ENCODE assay signal across 16 cellular contexts in the genomic region with DNA sequence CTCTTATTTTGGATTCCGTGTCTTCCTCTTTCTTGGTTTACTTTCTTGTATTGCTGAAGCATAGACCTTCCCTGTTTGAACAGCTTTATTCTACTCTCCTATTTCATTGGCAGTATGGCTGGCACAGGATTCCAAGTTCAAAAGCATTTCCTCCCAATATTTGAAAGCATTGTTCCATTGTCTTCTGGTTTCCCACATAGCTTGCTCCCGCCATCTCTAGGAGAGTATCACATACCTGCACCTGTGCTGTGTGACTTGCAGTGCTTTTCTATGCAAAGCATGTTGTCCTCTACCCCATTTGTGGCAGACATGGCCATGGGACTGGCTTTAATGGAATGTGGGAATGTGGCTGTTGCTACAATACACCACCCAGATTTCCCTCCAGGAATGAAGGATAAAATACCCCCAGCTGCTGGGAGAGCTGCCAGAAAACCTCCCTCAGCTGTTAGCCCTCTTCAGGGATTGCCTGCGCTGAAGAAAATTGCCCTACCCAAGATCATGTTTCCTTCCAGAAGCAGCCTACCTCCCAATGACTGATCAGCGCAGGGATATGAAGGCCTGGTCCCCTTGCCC. TPM values are rescaled to one million over a fixed set of nuclear protein-coding genes. Genes with fewer than 3 reads are reported as not detected.
DNase-seq lines count a peak whose midpoint lies in the region; ATAC-seq and TF ChIP-seq lines count a peak whose summit lies in the region.
"Had no signal": no experiment of that assay in that cellular context is flagged by ENCODE, and none has a peak within 500 bp of the region (broad histone marks: within the 10 kb centered on the region; RNA-seq: fewer than 3 reads in every experiment).

No MANE protein-coding gene starts in this region.

- no CpG with 5 or more reads among the region's 4 CpGs for WGBS in mesendoderm (ENCODE audit: extremely low coverage, insufficient coverage, low lambda C conversion rate)

- H2BK5ac ChIP-seq in mesendoderm (ENCODE audit: low read length): no peak overlapping the region

- H3K4me1 ChIP-seq in mesendoderm (ENCODE audit: control insufficient read depth, low read depth, low read length) (peaks cover 11% of the 10 kb centered on the region), osteoblast (ENCODE audit: insufficient read depth, low read length) (no peaks in the 10 kb centered on the region)
- H3K4me1 ChIP-seq: Peyer's patch had no signal

- no peak for TF ChIP-seq CTCF in osteoblast (IDR thresholded peaks at IDR 0.05; ENCODE audit: extremely low read depth, low read depth, low read length)

- no peak overlapping the region for H3K4ac ChIP-seq in mesendoderm (ENCODE audit: low read depth, low read length)

- H3K79me2 ChIP-seq in mesendoderm (ENCODE audit: control insufficient read depth, insufficient read depth, low read length) (no peaks in the 10 kb centered on the region), osteoblast (ENCODE audit: insufficient read depth, low read length) (no peaks in the 10 kb centered on the region)

- H3K27ac ChIP-seq in mesendoderm (ENCODE audit: low read depth, low read length) (no peak overlapping the region), osteoblast (ENCODE audit: low read depth, low read length) (no peak overlapping the region)
- H3K27ac ChIP-seq: Peyer's patch had no signal

- H3K79me1 ChIP-seq in mesendoderm (ENCODE audit: low read length): no peaks in the 10 kb centered on the region

- no peak for ATAC-seq in GM21576 (IDR thresholded peaks at IDR 0.05; ENCODE audit: unreplicated experiment)

- no peak overlapping the region for H3K4me3 ChIP-seq in mesendoderm (ENCODE audit: low read length)
- no peak overlapping the region for H3K4me3 ChIP-seq in skeletal muscle cell (ENCODE audit: low read depth, low read length)
- no peak overlapping the region for H3K4me3 ChIP-seq in osteoblast (ENCODE audit: insufficient read depth, low read length)
- H3K4me3 ChIP-seq: Peyer's patch had no signal

- H2AK5ac ChIP-seq in mesendoderm (ENCODE audit: low read length): no peak overlapping the region

- H3K36me3 ChIP-seq in mesendoderm (ENCODE audit: control insufficient read depth, insufficient read depth, low read length): no peaks in the 10 kb centered on the region
- H3K36me3 ChIP-seq in osteoblast (ENCODE audit: insufficient read depth, low read length): no peaks in the 10 kb centered on the region
- H3K36me3 ChIP-seq: Peyer's patch had no signal

- H2BK15ac ChIP-seq in mesendoderm (replicated peaks; ENCODE audit: low read depth): no peak overlapping the region

- no peak overlapping the region for H4K8ac ChIP-seq in mesendoderm (ENCODE audit: low read depth, low read length)

- DNase-seq in EH (ENCODE audit: low read depth) (peak; percentile 36), astrocyte of the hippocampus (ENCODE audit: low read depth, low spot score) (peak; percentile 80), mesendoderm (peak; percentile 68), skeletal muscle cell (ENCODE audit: low read depth) (peak; percentile 61), osteoblast (ENCODE audit: insufficient read length, low spot score, missing footprints) (no peak)
- DNase-seq in activated naive CD4-positive, alpha-beta T cell (lab: John Stamatoyannopoulos, UW): no peak
- DNase-seq: EL, GF-D8, H7, KBM-7, NCI-H1105 treated with DMSO at 0.1 percent for 48 hours, NCI-H1694 treated with DMSO at 0.1 percent for 48 hours, NCI-H2081 treated with DMSO at 0.1 percent for 48 hours, NCI-H2171 treated with DMSO at 0.1 percent for 48 hours, Peyer's patch had no signal

- H3K4me2 ChIP-seq in mesendoderm (ENCODE audit: low read length) (no peak overlapping the region), osteoblast (ENCODE audit: insufficient read depth, low read length) (no peak overlapping the region)

- H3K23ac ChIP-seq in mesendoderm (ENCODE audit: low read length): no peak overlapping the region

- H3K56ac ChIP-seq in mesendoderm (ENCODE audit: low read length): no peak overlapping the region

- H4K5ac ChIP-seq in mesendoderm (ENCODE audit: low read length): no peak overlapping the region

- H3K9me3 ChIP-seq in osteoblast (ENCODE audit: low read depth, low read length): no peaks in the 10 kb centered on the region
- H3K9me3 ChIP-seq: Peyer's patch had no signal

- no peak overlapping the region for H3K9ac ChIP-seq in mesendoderm (ENCODE audit: low read length)

- no peak overlapping the region for H2AFZ ChIP-seq in osteoblast (ENCODE audit: low read length)

- H4K20me1 ChIP-seq in osteoblast (ENCODE audit: insufficient read depth, low read length): no peaks in the 10 kb centered on the region

- H3K18ac ChIP-seq in mesendoderm (ENCODE audit: low read length): no peak overlapping the region

- H3K27me3 ChIP-seq in mesendoderm (ENCODE audit: insufficient read depth, low read length, poor library complexity) (no peaks in the 10 kb centered on the region), osteoblast (ENCODE audit: insufficient read depth, low read length) (no peaks in the 10 kb centered on the region)
- H3K27me3 ChIP-seq: Peyer's patch had no signal

- H2BK120ac ChIP-seq in mesendoderm (ENCODE audit: low read depth, low read length): no peak overlapping the region

RNA-seq across cellular contexts. Expression of gene MYOF, which starts 6.9 kb away (rescaled TPM):
- 2.4 TPM for polyA plus RNA-seq in mesendoderm (2013, experiment 1 of 2)
- polyA plus RNA-seq in mesendoderm (2013, experiment 2 of 2): 2.5 TPM
- total RNA-seq in osteoblast: 352 and 379 TPM in 2 replicates

RNA-seq across cellular contexts. Expression of gene CEP55, which starts 7.4 kb away (rescaled TPM):
- polyA plus RNA-seq in mesendoderm (2013, experiment 1 of 2): 26.7 TPM
- 27.1 TPM for polyA plus RNA-seq in mesendoderm (2013, experiment 2 of 2)
- total RNA-seq in osteoblast: 4.7 TPM in 2 replicates

Comparison
In these comparisons a context has a peak if more than half of its experiments do, and no peak if none do; other contexts are left out.
1. DNase-seq: peak in EH (single experiment), astrocyte of the hippocampus (single experiment), mesendoderm (single experiment) and skeletal muscle cell (single experiment); none in osteoblast (single experiment) and activated naive CD4-positive, alpha-beta T cell (0 of 4).